ENCODE assay signal across 12 cellular contexts in genomic region chr10:14533295-14533694, GRCh38.
DNase-seq lines count a peak whose midpoint lies in the region; ATAC-seq, FAIRE-seq and TF ChIP-seq lines count a peak whose summit lies in the region.
"Had no signal": no experiment of that assay in that cellular context is flagged by ENCODE, and none has a peak within 500 bp of the region (broad histone marks: within the 10 kb centered on the region; RNA-seq: fewer than 3 reads in every experiment).

No MANE protein-coding gene starts in this region.

- no peak for FAIRE-seq in kidney (lab: Jason Lieb, UNC)

- ATAC-seq in GM23338, result no peak
- no peak for ATAC-seq in WTC11
- no peak for ATAC-seq in HG03175 (IDR thresholded peaks at IDR 0.05; ENCODE audit: unreplicated experiment)
- no peak for ATAC-seq in left lung

- CTCF ChIA-PET in WTC11 (lab: Charles Lee), result interaction anchor here (0.6 to 4.6 kb wide), 3 partner anchors 20 to 356 kb away, joined by 3 to 26 read pairs (median 4); partner anchors contain the start of genes CDNF, HSPA14 and MSANTD7

- H3K79me1 ChIP-seq in trophoblast cell (ENCODE audit: low read length), result no peaks in the 10 kb centered on the region

- no peaks in the 10 kb centered on the region for H3F3A ChIP-seq in GM23338 (replicated peaks; ENCODE audit: low read depth)

- H3K4me3 Mint-ChIP-seq in GM23338 (no peak overlapping the region), WTC11 (no peak overlapping the region)

- H3K9ac ChIP-seq in kidney (ENCODE audit: low read length in 2 of 2) (peak overlapping the region in 1 of 2 donors; percentile 29), trophoblast cell (ENCODE audit: low read length) (peak overlapping the region; percentile 17)
- H3K9ac ChIP-seq: BLaER1 had no signal

- H3K14ac ChIP-seq in trophoblast cell (ENCODE audit: low read length), result no peak overlapping the region

- H3K18ac ChIP-seq in trophoblast cell (ENCODE audit: low read length), result no peak overlapping the region

- no peak overlapping the region for H3K23ac ChIP-seq in trophoblast cell (ENCODE audit: low read length)

- H3K79me2 ChIP-seq in GM23338 (replicated peaks; ENCODE audit: insufficient read depth), result peaks cover 13% of the 10 kb centered on the region; the same call in 1 of the 2 replicates
- H3K79me2 ChIP-seq in trophoblast cell (ENCODE audit: control insufficient read depth, insufficient read depth, low read length, poor library complexity), result no peaks in the 10 kb centered on the region

- no peaks in the 10 kb centered on the region for H3K27me3 ChIP-seq in GM23338 (ENCODE audit: insufficient read depth)
- no peaks in the 10 kb centered on the region for H3K27me3 ChIP-seq in trophoblast cell (ENCODE audit: insufficient read depth, low read length)
- no peaks in the 10 kb centered on the region for H3K27me3 ChIP-seq in left lung
- H3K27me3 ChIP-seq: BLaER1, brain microvascular endothelial cell had no signal

- no peaks in the 10 kb centered on the region for H3K4me1 Mint-ChIP-seq in GM23338
- peaks cover 3% of the 10 kb centered on the region; the same call in 1 of the 2 replicates for H3K4me1 Mint-ChIP-seq in WTC11

- no peaks in the 10 kb centered on the region for H3K9me2 ChIP-seq in GM23338 (ENCODE audit: insufficient read depth)

- H3K9me3 ChIP-seq in kidney (ENCODE audit: control insufficient read depth in 1 of 2, low read length in 2 of 2) (no peaks in the 10 kb centered on the region), trophoblast cell (ENCODE audit: insufficient read depth, low read depth, low read length) (no peaks in the 10 kb centered on the region), left lung (no peaks in the 10 kb centered on the region)
- H3K9me3 ChIP-seq: BLaER1 had no signal

- H3K36me3 ChIP-seq in GM23338 (ENCODE audit: insufficient read depth), result no peaks in the 10 kb centered on the region
- peaks cover 9 to 17% of the 10 kb centered on the region in 2 donors for H3K36me3 ChIP-seq in kidney (ENCODE audit: control insufficient read depth in 1 of 2, insufficient read depth in 2 of 2, low read length in 2 of 2)
- H3K36me3 ChIP-seq in trophoblast cell (ENCODE audit: control insufficient read depth in 1 of 2, insufficient read depth in 2 of 2, low read length in 2 of 2), result peaks cover 7 to 22% of the 10 kb centered on the region in 2 experiments
- H3K36me3 ChIP-seq in left lung, result peaks cover 0 to 43% of the 10 kb centered on the region in 2 donors

- no peak overlapping the region for H4K12ac ChIP-seq in trophoblast cell (ENCODE audit: low read depth, low read length)

- H2BK120ac ChIP-seq in trophoblast cell (ENCODE audit: insufficient read depth, low read length, poor library complexity), result no peak overlapping the region

- H3K36me3 Mint-ChIP-seq in GM23338 (ENCODE audit: low read depth) (no peaks in the 10 kb centered on the region; the same call in 2 of the 3 replicates), WTC11 (no peaks in the 10 kb centered on the region; the same call in 1 of the 2 replicates)

- H4K8ac ChIP-seq in trophoblast cell (ENCODE audit: low read depth, low read length), result no peak overlapping the region

- H3K27ac ChIP-seq in GM23338 (ENCODE audit: low read depth) (0 out of 2 replicates have a peak overlapping the region, but pooled peaks have one; percentile 59), kidney (ENCODE audit: low read depth in 2 of 2, low read length in 2 of 2) (peak overlapping the region; percentile 14 to 86), trophoblast cell (ENCODE audit: low read depth, low read length) (no peak overlapping the region), left lung (no peak overlapping the region)
- H3K27ac ChIP-seq: BLaER1 had no signal

- H3K4ac ChIP-seq in trophoblast cell (ENCODE audit: low read depth, low read length), result no peak overlapping the region

- peaks cover 2% of the 10 kb centered on the region for H3K27me3 Mint-ChIP-seq in GM23338 (ENCODE audit: insufficient read depth, low read depth, poor library complexity)
- H3K27me3 Mint-ChIP-seq in WTC11 (ENCODE audit: low read depth), result no peaks in the 10 kb centered on the region

- POLR2A ChIA-PET in WTC11 (lab: Charles Lee), result no interaction called here

- no peak overlapping the region for H2BK5ac ChIP-seq in trophoblast cell (ENCODE audit: low read depth, low read length, poor library complexity)

- H3K4me2 ChIP-seq in GM23338 (no peak overlapping the region), trophoblast cell (ENCODE audit: low read length) (no peak overlapping the region)
- H3K4me2 ChIP-seq: BLaER1 had no signal

- H4K20me1 ChIP-seq in GM23338 (replicated peaks; ENCODE audit: insufficient read depth), result peaks cover 4% of the 10 kb centered on the region; the same call in 1 of the 2 replicates

- no peak for TF ChIP-seq CTCF in GM23338 (conservative IDR thresholded peaks at IDR 0.05; ENCODE audit: low read depth in 2 of 2)
- TF ChIP-seq CTCF in WTC11 (IDR thresholded peaks at IDR 0.05), result no peak
- no peak for TF ChIP-seq CTCF in kidney (IDR thresholded peaks at IDR 0.05; ENCODE audit: borderline replicate concordance, extremely low read depth, insufficient read depth)
- no peak for TF ChIP-seq CTCF in left lung (IDR thresholded peaks at IDR 0.05)

- H2BK12ac ChIP-seq in trophoblast cell (ENCODE audit: low read length), result no peak overlapping the region

- H3K4me3 ChIP-seq in GM23338 (no peak overlapping the region), kidney (ENCODE audit: low read length in 2 of 2) (no peak overlapping the region), trophoblast cell (ENCODE audit: low read depth, low read length) (no peak overlapping the region), left lung (no peak overlapping the region)
- H3K4me3 ChIP-seq: BLaER1 had no signal

- intact Hi-C loops in kidney (cut with DNase I), result no loop called here
- intact Hi-C loops in left lung (cut with DNase I), result no loop called here

- no peak overlapping the region for H2AFZ ChIP-seq in GM23338
- H2AFZ ChIP-seq in trophoblast cell (ENCODE audit: insufficient read depth, low read length, poor library complexity), result no peak overlapping the region

- no peaks in the 10 kb centered on the region for H3K9me3 Mint-ChIP-seq in GM23338
- H3K9me3 Mint-ChIP-seq in WTC11, result no peaks in the 10 kb centered on the region

- H3K4me1 ChIP-seq in GM23338 (ENCODE audit: insufficient read depth) (no peaks in the 10 kb centered on the region), kidney (ENCODE audit: control insufficient read depth in 1 of 2, insufficient read depth in 1 of 2, low read depth in 1 of 2, low read length in 2 of 2) (peaks cover 24 to 38% of the 10 kb centered on the region in 2 donors), trophoblast cell (ENCODE audit: control insufficient read depth in 1 of 2, insufficient read depth in 2 of 2, low read length in 2 of 2) (peaks cover 11 to 12% of the 10 kb centered on the region in 2 experiments), left lung (peaks cover 0 to 11% of the 10 kb centered on the region in 2 donors)
- H3K4me1 ChIP-seq: BLaER1 had no signal

- no peak overlapping the region for H4K91ac ChIP-seq in trophoblast cell (ENCODE audit: low read depth, low read length)

- 0 out of 2 replicates have a peak overlapping the region, but pooled peaks have one; percentile 75 for H3K27ac Mint-ChIP-seq in GM23338
- H3K27ac Mint-ChIP-seq in WTC11, result peak overlapping the region; percentile 30

- DNase-seq in GM23338 (ENCODE audit: low spot score) (no peak), WTC11 (ENCODE audit: low spot score) (no peak), kidney (no peak), trophoblast cell (no peak), GDM1 (lab: John Stamatoyannopoulos, UW) (no peak), left lung (no peak)
- DNase-seq: activated CD4-positive, alpha-beta T cell treated with anti-CD3 and anti-CD28 coated beads, Interleukin-2, amount 50 U/mL, for 48 hours; activated gamma-delta T cell; NCI-H146 had no signal

- no CpG with 5 or more reads among the region's 16 CpGs for WGBS in trophoblast cell (ENCODE audit: extremely low coverage, insufficient coverage, insufficient read length)

- no peak overlapping the region for H2AK5ac ChIP-seq in trophoblast cell (ENCODE audit: low read length)

TF ChIP-seq in GM23338, 12 proteins besides CTCF, POLR2A, EP300 and RAD21 (continues in another document):
- TF ChIP-seq JUNB (IDR thresholded peaks at IDR 0.05; ENCODE audit: unreplicated experiment), result no peak
- TF ChIP-seq NANOG (IDR thresholded peaks at IDR 0.05; ENCODE audit: borderline replicate concordance), result no peak
- no peak for TF ChIP-seq ZNF114 (CRISPR knock-in tag; IDR thresholded peaks at IDR 0.05)

TF ChIP-seq in WTC11, 78 proteins besides CTCF, POLR2A, EP300 and RAD21 (continues in another document):
- TF ChIP-seq, protein P1, sequence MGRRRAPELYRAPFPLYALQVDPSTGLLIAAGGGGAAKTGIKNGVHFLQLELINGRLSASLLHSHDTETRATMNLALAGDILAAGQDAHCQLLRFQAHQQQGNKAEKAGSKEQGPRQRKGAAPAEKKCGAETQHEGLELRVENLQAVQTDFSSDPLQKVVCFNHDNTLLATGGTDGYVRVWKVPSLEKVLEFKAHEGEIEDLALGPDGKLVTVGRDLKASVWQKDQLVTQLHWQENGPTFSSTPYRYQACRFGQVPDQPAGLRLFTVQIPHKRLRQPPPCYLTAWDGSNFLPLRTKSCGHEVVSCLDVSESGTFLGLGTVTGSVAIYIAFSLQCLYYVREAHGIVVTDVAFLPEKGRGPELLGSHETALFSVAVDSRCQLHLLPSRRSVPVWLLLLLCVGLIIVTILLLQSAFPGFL (CRISPR knock-in tag; IDR thresholded peaks at IDR 0.05; ENCODE audit: borderline replicate concordance), result no peak
- TF ChIP-seq ELF4 (CRISPR knock-in tag; IDR thresholded peaks at IDR 0.05; ENCODE audit: low read depth), result no peak
- no peak for TF ChIP-seq IRF1 (CRISPR knock-in tag; IDR thresholded peaks at IDR 0.05)
- TF ChIP-seq, protein P2, sequence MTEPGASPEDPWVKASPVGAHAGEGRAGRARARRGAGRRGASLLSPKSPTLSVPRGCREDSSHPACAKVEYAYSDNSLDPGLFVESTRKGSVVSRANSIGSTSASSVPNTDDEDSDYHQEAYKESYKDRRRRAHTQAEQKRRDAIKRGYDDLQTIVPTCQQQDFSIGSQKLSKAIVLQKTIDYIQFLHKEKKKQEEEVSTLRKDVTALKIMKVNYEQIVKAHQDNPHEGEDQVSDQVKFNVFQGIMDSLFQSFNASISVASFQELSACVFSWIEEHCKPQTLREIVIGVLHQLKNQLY (CRISPR knock-in tag; IDR thresholded peaks at IDR 0.05), result no peak

Comparison
In these comparisons a context has a peak if more than half of its experiments do, and no peak if none do; other contexts are left out.
1. H3K27ac ChIP-seq: peak in GM23338 (single experiment) and kidney (2 of 2); none in trophoblast cell (single experiment) and left lung (0 of 2).